In genomic region chr21:34029724-34030528, GRCh38 we compare ENCODE assay signal across 1 cellular context.
TF ChIP-seq lines count a peak whose summit lies in the region.

No MANE protein-coding gene starts in this region.

TF ChIP-seq in K562, 482 proteins besides CTCF, POLR2A, EP300 and RAD21 (continued from another document):
- TF ChIP-seq, protein P1, sequence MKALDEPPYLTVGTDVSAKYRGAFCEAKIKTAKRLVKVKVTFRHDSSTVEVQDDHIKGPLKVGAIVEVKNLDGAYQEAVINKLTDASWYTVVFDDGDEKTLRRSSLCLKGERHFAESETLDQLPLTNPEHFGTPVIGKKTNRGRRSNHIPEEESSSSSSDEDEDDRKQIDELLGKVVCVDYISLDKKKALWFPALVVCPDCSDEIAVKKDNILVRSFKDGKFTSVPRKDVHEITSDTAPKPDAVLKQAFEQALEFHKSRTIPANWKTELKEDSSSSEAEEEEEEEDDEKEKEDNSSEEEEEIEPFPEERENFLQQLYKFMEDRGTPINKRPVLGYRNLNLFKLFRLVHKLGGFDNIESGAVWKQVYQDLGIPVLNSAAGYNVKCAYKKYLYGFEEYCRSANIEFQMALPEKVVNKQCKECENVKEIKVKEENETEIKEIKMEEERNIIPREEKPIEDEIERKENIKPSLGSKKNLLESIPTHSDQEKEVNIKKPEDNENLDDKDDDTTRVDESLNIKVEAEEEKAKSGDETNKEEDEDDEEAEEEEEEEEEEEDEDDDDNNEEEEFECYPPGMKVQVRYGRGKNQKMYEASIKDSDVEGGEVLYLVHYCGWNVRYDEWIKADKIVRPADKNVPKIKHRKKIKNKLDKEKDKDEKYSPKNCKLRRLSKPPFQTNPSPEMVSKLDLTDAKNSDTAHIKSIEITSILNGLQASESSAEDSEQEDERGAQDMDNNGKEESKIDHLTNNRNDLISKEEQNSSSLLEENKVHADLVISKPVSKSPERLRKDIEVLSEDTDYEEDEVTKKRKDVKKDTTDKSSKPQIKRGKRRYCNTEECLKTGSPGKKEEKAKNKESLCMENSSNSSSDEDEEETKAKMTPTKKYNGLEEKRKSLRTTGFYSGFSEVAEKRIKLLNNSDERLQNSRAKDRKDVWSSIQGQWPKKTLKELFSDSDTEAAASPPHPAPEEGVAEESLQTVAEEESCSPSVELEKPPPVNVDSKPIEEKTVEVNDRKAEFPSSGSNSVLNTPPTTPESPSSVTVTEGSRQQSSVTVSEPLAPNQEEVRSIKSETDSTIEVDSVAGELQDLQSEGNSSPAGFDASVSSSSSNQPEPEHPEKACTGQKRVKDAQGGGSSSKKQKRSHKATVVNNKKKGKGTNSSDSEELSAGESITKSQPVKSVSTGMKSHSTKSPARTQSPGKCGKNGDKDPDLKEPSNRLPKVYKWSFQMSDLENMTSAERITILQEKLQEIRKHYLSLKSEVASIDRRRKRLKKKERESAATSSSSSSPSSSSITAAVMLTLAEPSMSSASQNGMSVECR (CRISPR knock-in tag; IDR thresholded peaks at IDR 0.05): no peak
